10 cellular contexts compared by ENCODE assay signal in genomic region chr19:6500837-6501739, GRCh38. TPM values are rescaled to one million over a fixed set of nuclear protein-coding genes. Genes with fewer than 3 reads are reported as not detected.
A peak's percentile ranks its signal among the peaks of the same experiment; 100 is the strongest.
DNase-seq lines count a peak whose midpoint lies in the region; ATAC-seq and TF ChIP-seq lines count a peak whose summit lies in the region.
"Had no signal": no experiment of that assay in that cellular context is flagged by ENCODE, and none has a peak within 500 bp of the region (broad histone marks: within the 10 kb centered on the region; RNA-seq: fewer than 3 reads in every experiment).

No MANE protein-coding gene starts in this region.

- no peaks in the 10 kb centered on the region for H3K27me3 ChIP-seq in WERI-Rb-1 (ENCODE audit: insufficient read depth, low read depth, severe bottlenecking)

- no peak overlapping the region for H3K27ac ChIP-seq in WERI-Rb-1
- H3K27ac ChIP-seq: epithelial cell of prostate had no signal

- peak overlapping the region; percentile 65 for H3K27ac Mint-ChIP-seq in activated T-cell treated with anti-CD3 and anti-CD28 coated beads, Interleukin-2, amount 50 U/mL, for 24 hours
- peak overlapping the region; percentile 97 for H3K27ac Mint-ChIP-seq in glutamatergic neuron (ENCODE audit: unreplicated experiment)
- H3K27ac Mint-ChIP-seq in stimulated activated effector memory CD8-positive, alpha-beta T cell treated with anti-CD3 and anti-CD28 coated beads, Interleukin-12 subunit alpha, Interleukin-12 subunit beta, amount 100 ng/mL, for 72 hours: peak overlapping the region; percentile 75

- H3K4me3 ChIP-seq in WERI-Rb-1 (ENCODE audit: low read depth, low read length): peak overlapping the region; percentile 76

- no peaks in the 10 kb centered on the region for H3K9me3 ChIP-seq in WERI-Rb-1 (ENCODE audit: severe bottlenecking)

- no peaks in the 10 kb centered on the region for H3K36me3 ChIP-seq in WERI-Rb-1

- no peaks in the 10 kb centered on the region for H3K9me3 Mint-ChIP-seq in activated T-cell treated with anti-CD3 and anti-CD28 coated beads, Interleukin-2, amount 50 U/mL, for 24 hours
- H3K9me3 Mint-ChIP-seq in glutamatergic neuron (ENCODE audit: unreplicated experiment): peaks cover 5% of the 10 kb centered on the region
- H3K9me3 Mint-ChIP-seq in stimulated activated effector memory CD8-positive, alpha-beta T cell treated with anti-CD3 and anti-CD28 coated beads, Interleukin-12 subunit alpha, Interleukin-12 subunit beta, amount 100 ng/mL, for 72 hours: no peaks in the 10 kb centered on the region

- ATAC-seq in stimulated activated effector memory CD8-positive, alpha-beta T cell treated with anti-CD3 and anti-CD28 coated beads, Interleukin-12 subunit alpha, Interleukin-12 subunit beta, amount 100 ng/mL, for 72 hours: no peak
- no peak for ATAC-seq in HG03095 (IDR thresholded peaks at IDR 0.05; ENCODE audit: unreplicated experiment)

- TF ChIP-seq CTCF in WERI-Rb-1 (IDR thresholded peaks at IDR 0.05; ENCODE audit: low read depth, low read length) (no peak), glutamatergic neuron (IDR thresholded peaks at IDR 0.05; ENCODE audit: partially characterized antibody, unreplicated experiment) (no peak)

- peaks cover 16% of the 10 kb centered on the region for H3K4me1 Mint-ChIP-seq in activated T-cell treated with anti-CD3 and anti-CD28 coated beads, Interleukin-2, amount 50 U/mL, for 24 hours (ENCODE audit: low read depth)
- peaks cover 4% of the 10 kb centered on the region for H3K4me1 Mint-ChIP-seq in glutamatergic neuron (ENCODE audit: low read depth, unreplicated experiment)
- H3K4me1 Mint-ChIP-seq in stimulated activated effector memory CD8-positive, alpha-beta T cell treated with anti-CD3 and anti-CD28 coated beads, Interleukin-12 subunit alpha, Interleukin-12 subunit beta, amount 100 ng/mL, for 72 hours: peaks cover 7% of the 10 kb centered on the region

- no peak for DNase-seq in activated T-cell treated with anti-CD3 and anti-CD28 coated beads, Interleukin-2, amount 50 U/mL, for 24 hours
- DNase-seq in activated T-cell treated with anti-CD3 and anti-CD28 coated beads, Interleukin-2, amount 50 U/mL, for 1 hour: no peak
- DNase-seq in WERI-Rb-1 (no peak), glutamatergic neuron (no peak), GM03348 (ENCODE audit: low spot score) (no peak)
- no peak for DNase-seq in stimulated activated effector memory CD8-positive, alpha-beta T cell treated with anti-CD3 and anti-CD28 coated beads, Interleukin-12 subunit alpha, Interleukin-12 subunit beta, amount 100 ng/mL, for 72 hours (ENCODE audit: low spot score in 2 of 2)
- no peak for DNase-seq in stimulated activated CD4-positive, alpha-beta T cell treated with anti-CD3 and anti-CD28 coated beads, Interleukin-2, amount 100 ng/mL, for 48 hours
- DNase-seq: NCI-H187 treated with DMSO at 0.1 percent for 48 hours had no signal

- peaks cover 15% of the 10 kb centered on the region for H3K27me3 Mint-ChIP-seq in activated T-cell treated with anti-CD3 and anti-CD28 coated beads, Interleukin-2, amount 50 U/mL, for 24 hours
- peaks cover 10% of the 10 kb centered on the region for H3K27me3 Mint-ChIP-seq in glutamatergic neuron (ENCODE audit: unreplicated experiment)

- H3K4me3 Mint-ChIP-seq in activated T-cell treated with anti-CD3 and anti-CD28 coated beads, Interleukin-2, amount 50 U/mL, for 24 hours: peak overlapping the region; percentile 79
- peak overlapping the region; percentile 99 for H3K4me3 Mint-ChIP-seq in glutamatergic neuron (ENCODE audit: unreplicated experiment)
- H3K4me3 Mint-ChIP-seq in stimulated activated effector memory CD8-positive, alpha-beta T cell treated with anti-CD3 and anti-CD28 coated beads, Interleukin-12 subunit alpha, Interleukin-12 subunit beta, amount 100 ng/mL, for 72 hours: peak overlapping the region; percentile 85

- H3K36me3 Mint-ChIP-seq in activated T-cell treated with anti-CD3 and anti-CD28 coated beads, Interleukin-2, amount 50 U/mL, for 24 hours (ENCODE audit: low read depth): no peaks in the 10 kb centered on the region
- H3K36me3 Mint-ChIP-seq in glutamatergic neuron (ENCODE audit: unreplicated experiment): peaks cover 7% of the 10 kb centered on the region
- H3K36me3 Mint-ChIP-seq in stimulated activated effector memory CD8-positive, alpha-beta T cell treated with anti-CD3 and anti-CD28 coated beads, Interleukin-12 subunit alpha, Interleukin-12 subunit beta, amount 100 ng/mL, for 72 hours: peaks cover 7% of the 10 kb centered on the region

RNA-seq across cellular contexts. Expression of gene TUBB4A, which starts 1.0 kb away (rescaled TPM):
- 225 TPM for total RNA-seq in glutamatergic neuron (ENCODE audit: unreplicated experiment)

RNA-seq across cellular contexts. Expression of gene DENND1C, which starts 19.5 kb away (rescaled TPM):
- total RNA-seq in glutamatergic neuron (ENCODE audit: unreplicated experiment): not detected

RNA-seq across cellular contexts. Expression of gene TNFSF9, which starts 29.7 kb away (rescaled TPM):
- 6.9 TPM for total RNA-seq in glutamatergic neuron (ENCODE audit: unreplicated experiment)

RNA-seq across cellular contexts. Expression of gene CRB3, which starts 37.0 kb away (rescaled TPM):
- not detected for total RNA-seq in glutamatergic neuron (ENCODE audit: unreplicated experiment)

RNA-seq across cellular contexts. Expression of gene SLC25A23, which starts 41.5 kb away (rescaled TPM):
- total RNA-seq in glutamatergic neuron (ENCODE audit: unreplicated experiment): 30.2 TPM
